In the genomic region with DNA sequence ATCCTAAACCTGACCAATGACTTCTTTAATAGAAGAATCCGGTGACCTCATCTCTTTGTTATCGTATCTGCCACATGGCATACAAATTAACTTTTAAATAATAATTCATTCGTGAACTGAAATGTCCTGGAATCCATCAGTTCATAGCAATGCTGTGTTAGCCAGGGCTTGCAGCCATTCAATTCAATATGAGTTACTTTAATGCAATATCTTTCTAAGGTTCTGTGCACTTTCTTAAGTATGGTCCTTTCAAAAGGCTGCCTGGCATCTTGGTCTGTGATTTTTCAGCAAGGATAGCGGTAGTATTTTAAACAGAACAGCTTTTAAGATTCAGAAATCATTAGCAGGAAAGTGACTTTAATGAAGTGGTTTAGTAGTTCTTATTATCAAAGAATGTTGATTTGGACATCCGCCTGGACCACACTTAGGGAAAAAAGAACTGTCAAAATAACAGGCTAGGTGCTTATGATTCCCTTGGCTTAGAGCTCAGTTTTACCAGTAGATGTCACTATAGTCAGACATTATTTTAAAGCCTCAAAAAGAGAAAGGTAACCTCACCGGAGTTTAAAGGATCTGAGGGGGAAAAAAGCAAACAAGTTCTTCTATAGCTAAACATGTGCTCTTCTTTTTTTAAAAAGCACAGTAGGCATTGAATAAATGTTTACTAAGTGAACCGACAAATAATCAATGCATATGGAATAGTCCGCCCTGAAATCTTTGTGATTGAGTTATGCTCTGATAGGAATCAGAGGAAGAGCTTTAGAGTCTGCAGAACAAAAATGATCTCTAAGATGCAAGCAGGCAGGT, we compare ENCODE assay signal across 8 cellular contexts. TPM values are rescaled to one million over a fixed set of nuclear protein-coding genes. Genes with fewer than 3 reads are reported as not detected.
A peak's percentile ranks its signal among the peaks of the same experiment; 100 is the strongest.
DNase-seq lines count a peak whose midpoint lies in the region; ATAC-seq and TF ChIP-seq lines count a peak whose summit lies in the region.

No MANE protein-coding gene starts in this region.

- peaks cover 2% of the 10 kb centered on the region for H3K36me3 Mint-ChIP-seq in activated CD4-positive, alpha-beta memory T cell treated with anti-CD3 and anti-CD28 coated beads for 36 hours

- no peaks in the 10 kb centered on the region for H3K9me3 Mint-ChIP-seq in activated CD4-positive, alpha-beta memory T cell treated with anti-CD3 and anti-CD28 coated beads for 36 hours

- H3K4me3 Mint-ChIP-seq in activated CD4-positive, alpha-beta memory T cell treated with anti-CD3 and anti-CD28 coated beads for 36 hours = no peak overlapping the region

- DNase-seq in DMS153 (lab: John Stamatoyannopoulos, UW) = peak; percentile 49
- peak; percentile 54 for DNase-seq in LHCN-M2 (ENCODE audit: low read depth)
- DNase-seq in ascending aorta (ENCODE audit: low spot score in 2 of 2) = no peak
- DNase-seq in kidney tubule cell (ENCODE audit: low spot score) = peak; percentile 65
- DNase-seq in vagina (ENCODE audit: extremely low spot score in 2 of 2) = no peak
- DNase-seq in activated CD4-positive, alpha-beta memory T cell treated with anti-CD3 and anti-CD28 coated beads for 36 hours = no peak
- DNase-seq in aorta = no peak

- no peaks in the 10 kb centered on the region for H3K4me1 Mint-ChIP-seq in activated CD4-positive, alpha-beta memory T cell treated with anti-CD3 and anti-CD28 coated beads for 36 hours (ENCODE audit: low read depth)

- WGBS in aorta, 2 donors = 23 to 28% methylated on average over 8 of the region's 8 CpGs

- no peaks in the 10 kb centered on the region for H3K27me3 Mint-ChIP-seq in activated CD4-positive, alpha-beta memory T cell treated with anti-CD3 and anti-CD28 coated beads for 36 hours

- intact Hi-C loops in ascending aorta (cut with DNase I) = loop anchor here (2.0 to 10.0 kb wide), 3 partner anchors 308 to 526 kb away; no protein-coding TSS in a partner anchor
- intact Hi-C loops in vagina (cut with DNase I) = no loop called here
- intact Hi-C loops in activated CD4-positive, alpha-beta memory T cell treated with anti-CD3 and anti-CD28 coated beads for 36 hours (cut with micrococcal nuclease) = loop anchor here (1.0 kb wide), 1 partner anchor 404 kb away; no protein-coding TSS in a partner anchor
- intact Hi-C loops in aorta (cut with DNase I) = loop anchor here (2.0 to 5.0 kb wide), 3 partner anchors 156 to 446 kb away; a partner anchor contains a TSS

- H3K9me3 ChIP-seq in ascending aorta (no peaks in the 10 kb centered on the region), vagina (no peaks in the 10 kb centered on the region), aorta (ENCODE audit: control insufficient read depth, low read length) (no peaks in the 10 kb centered on the region)

- POLR2A ChIA-PET in activated CD4-positive, alpha-beta memory T cell treated with anti-CD3 and anti-CD28 coated beads for 36 hours (lab: Charles Lee) = no interaction called here

- TF ChIP-seq CTCF in ascending aorta (IDR thresholded peaks at IDR 0.05) = peak; percentile 20 to 59 (median 53)
- TF ChIP-seq CTCF in vagina (IDR thresholded peaks at IDR 0.05) = peak; percentile 16 to 47 (median 35)

- H3K36me3 ChIP-seq in ascending aorta (no peaks in the 10 kb centered on the region), vagina (no peaks in the 10 kb centered on the region), aorta (ENCODE audit: control insufficient read depth in 1 of 2, insufficient read depth in 2 of 2, low read length in 1 of 2) (no peaks in the 10 kb centered on the region)

- CTCF ChIA-PET in activated CD4-positive, alpha-beta memory T cell treated with anti-CD3 and anti-CD28 coated beads for 36 hours (lab: Charles Lee) = interaction anchor here (0.6 to 1.6 kb wide), 10 partner anchors 10 to 564 kb away, joined by 3 to 12 read pairs (median 4); no protein-coding TSS in a partner anchor

- H3K27ac ChIP-seq in ascending aorta (no peak overlapping the region), vagina (no peak overlapping the region), aorta (ENCODE audit: low read depth in 1 of 2, low read length in 2 of 2) (no peak overlapping the region)

- H3K4me1 ChIP-seq in ascending aorta (no peaks in the 10 kb centered on the region), vagina (no peaks in the 10 kb centered on the region), aorta (ENCODE audit: control insufficient read depth in 1 of 2, insufficient read depth in 2 of 2, low read length in 2 of 2) (no peaks in the 10 kb centered on the region)

- H3K27me3 ChIP-seq in ascending aorta = no peaks in the 10 kb centered on the region
- H3K27me3 ChIP-seq in vagina = no peaks in the 10 kb centered on the region
- no peaks in the 10 kb centered on the region for H3K27me3 ChIP-seq in aorta (ENCODE audit: control insufficient read depth in 1 of 2, insufficient read depth in 2 of 2, low read length in 1 of 2)

- TF ChIP-seq POLR2A in vagina (IDR thresholded peaks at IDR 0.05) = no peak

- H3K27ac Mint-ChIP-seq in activated CD4-positive, alpha-beta memory T cell treated with anti-CD3 and anti-CD28 coated beads for 36 hours = no peak overlapping the region

- H3K4me3 ChIP-seq in ascending aorta (peak overlapping the region; percentile 11 to 18), vagina (no peak overlapping the region), aorta (ENCODE audit: low read length in 2 of 2) (no peak overlapping the region)

- ATAC-seq in aorta (ENCODE audit: low FRiP score) (no peak), GM19328 (IDR thresholded peaks at IDR 0.05; ENCODE audit: unreplicated experiment) (no peak)

RNA-seq across cellular contexts. Expression of a gene that starts 22.7 kb away (rescaled TPM):
- 5.1 and 6.4 TPM in 2 replicates for total RNA-seq in LHCN-M2 (2014; rRNA removed)
- 3.7 TPM for polyA plus RNA-seq in LHCN-M2 (2012)
- 3.7 TPM for total RNA-seq in ascending aorta
- 3.4 TPM for total RNA-seq in vagina
- total RNA-seq in activated CD4-positive, alpha-beta memory T cell treated with anti-CD3 and anti-CD28 coated beads for 36 hours = 1 to 10 TPM; 2.8 to 3.0 TPM
- total RNA-seq in aorta = 1 to 10 TPM; 1.5 to 3.3 TPM
- polyA plus RNA-seq in aorta = 10 to 100 TPM in 1 of 2 donors, under 1 TPM in 1; 0.82 to 14.5 TPM

Comparison
In these comparisons a context has a peak if more than half of its experiments do, and no peak if none do; other contexts are left out.
1. DNase-seq: peak in DMS153 (single experiment), LHCN-M2 (single experiment) and kidney tubule cell (single experiment); none in ascending aorta (0 of 2), vagina (0 of 2), activated CD4-positive, alpha-beta memory T cell treated with anti-CD3 and anti-CD28 coated beads for 36 hours (single experiment) and aorta (0 of 2).
2. H3K4me3 ChIP-seq: peak in ascending aorta (2 of 2); none in vagina (0 of 2) and aorta (0 of 2).